30 cellular contexts compared by ENCODE assay signal in genomic region chr4:206054-206453, GRCh38.
DNase-seq lines count a peak whose midpoint lies in the region; ATAC-seq, FAIRE-seq and TF ChIP-seq lines count a peak whose summit lies in the region.
"Had no signal": no experiment of that assay in that cellular context is flagged by ENCODE, and none has a peak within 500 bp of the region (broad histone marks: within the 10 kb centered on the region; RNA-seq: fewer than 3 reads in every experiment).

No MANE protein-coding gene starts in this region.

- TF ChIP-seq POLR2A in K562 (conservative IDR thresholded peaks at IDR 0.05) (no peak), GM12892 (IDR thresholded peaks at IDR 0.05; ENCODE audit: low read depth, low read length) (no peak)

- CTCF ChIA-PET in K562 (lab: Yijun Ruan, JAX; ENCODE audit: low intra/inter-chr PET ratio), result no interaction called here
- CTCF ChIA-PET in PC-3 (lab: Charles Lee), result no interaction called here

- no peak for TF ChIP-seq EP300 in K562 (IDR thresholded peaks at IDR 0.05; ENCODE audit: low read length)

- peak; percentile 52 for FAIRE-seq in K562 (lab: Jason Lieb, UNC)
- no peak for FAIRE-seq in GM12892 (lab: Jason Lieb, UNC)
- FAIRE-seq: A549, GM18507 had no signal

- H3K27ac Mint-ChIP-seq in CD4-positive, CD25-positive, alpha-beta regulatory T cell, result peak overlapping the region in 2 of 3 donors; percentile 1 to 45
- H3K27ac Mint-ChIP-seq in H9, result no peak overlapping the region
- peak overlapping the region in 4 of 6 donors; percentile 6 to 52 (median 39) for H3K27ac Mint-ChIP-seq in immature natural killer cell
- H3K27ac Mint-ChIP-seq: CD4-positive, alpha-beta memory T cell; GM23338 had no signal

- H3K27ac ChIP-seq in CD4-positive, CD25-positive, alpha-beta regulatory T cell (ENCODE audit: insufficient read depth, low read length, poor library complexity, severe bottlenecking), result no peak overlapping the region
- no peak overlapping the region for H3K27ac ChIP-seq in H9 (ENCODE audit: insufficient read length, low read depth, low read length)
- H3K27ac ChIP-seq in K562 (ENCODE audit: extremely low read depth, low read depth, low read length), result no peak overlapping the region
- H3K27ac ChIP-seq in PC-3 (ENCODE audit: low read length), result no peak overlapping the region
- H3K27ac ChIP-seq: A549; BLaER1 treated with 17β-estradiol and CSF1 and Interleukin-3, amounts not matched to agents 10 nM and 100 nM; PC-9; SJSA1 had no signal

- peaks cover 6 to 60% (median 22%) of the 10 kb centered on the region in 7 donors for H3K9me3 Mint-ChIP-seq in CD4-positive, CD25-positive, alpha-beta regulatory T cell
- H3K9me3 Mint-ChIP-seq in H9 (peaks cover 75 to 84% of the 10 kb centered on the region in 2 experiments), immature natural killer cell (peaks cover 10 to 18% (median 14%) of the 10 kb centered on the region in 6 donors)

- H2BK5ac ChIP-seq in H9 (ENCODE audit: insufficient read length, low read length), result no peak overlapping the region

- no peak overlapping the region for H2BK20ac ChIP-seq in H9 (ENCODE audit: low read depth, low read length, poor library complexity, severe bottlenecking)

- peak overlapping the region in 1 of 4 donors; percentile 72 for H3K4me3 Mint-ChIP-seq in CD4-positive, CD25-positive, alpha-beta regulatory T cell
- no peak overlapping the region; a peak in 1 of 5 replicates for H3K4me3 Mint-ChIP-seq in H9
- H3K4me3 Mint-ChIP-seq in immature natural killer cell, result peak overlapping the region in 1 of 5 donors; percentile 48
- H3K4me3 Mint-ChIP-seq: GM23338 had no signal

- no peak overlapping the region for H3K4ac ChIP-seq in H9 (ENCODE audit: low read depth, low read length)

- H3K9me3 ChIP-seq in CD4-positive, CD25-positive, alpha-beta regulatory T cell (ENCODE audit: control insufficient read depth in 2 of 2, low read length in 2 of 2), result peaks cover 38 to 69% of the 10 kb centered on the region in 2 experiments
- peaks cover 62% of the 10 kb centered on the region for H3K9me3 ChIP-seq in H9 (ENCODE audit: control insufficient read depth, low read depth, low read length)
- H3K9me3 ChIP-seq in K562 (replicated peaks; ENCODE audit: control insufficient read depth, insufficient read depth, low read depth, low read length), result peaks cover 4% of the 10 kb centered on the region
- no peaks in the 10 kb centered on the region for H3K9me3 ChIP-seq in PC-3 (ENCODE audit: low read length)
- H3K9me3 ChIP-seq: A549, SJSA1 had no signal

- H3K4me3 ChIP-seq in CD4-positive, CD25-positive, alpha-beta regulatory T cell (ENCODE audit: low read depth, low read length), result no peak overlapping the region
- no peak overlapping the region for H3K4me3 ChIP-seq in K562
- H3K4me3 ChIP-seq in PC-3 (ENCODE audit: low read length), result no peak overlapping the region
- H3K4me3 ChIP-seq: A549, GM23338, PC-9, SJSA1 had no signal

- H3K27me3 Mint-ChIP-seq in CD4-positive, CD25-positive, alpha-beta regulatory T cell, result no peaks in the 10 kb centered on the region
- H3K27me3 Mint-ChIP-seq in H9 (ENCODE audit: low read depth) (peaks cover 2% of the 10 kb centered on the region; the same call in 1 of the 2 replicates), immature natural killer cell (ENCODE audit: low read depth in 3 of 3) (peaks cover 0 to 2% (median 0%) of the 10 kb centered on the region in 3 donors)

- WGBS in H9 (ENCODE audit: extremely low coverage, insufficient read length, low lambda C conversion rate), result no CpG with 5 or more reads among the region's 4 CpGs
- 0% methylated on average over 3 of the region's 4 CpGs for WGBS in K562 (ENCODE audit: insufficient coverage, low coverage, missing lambda C conversion rate)

- no peak overlapping the region for H3K56ac ChIP-seq in H9 (ENCODE audit: insufficient read length, low read depth, low read length)

- H4K5ac ChIP-seq in H9 (ENCODE audit: insufficient read length, low read depth, low read length), result peak overlapping the region; percentile 49

- no peaks in the 10 kb centered on the region for H3K9me2 ChIP-seq in PC-3 (replicated peaks; ENCODE audit: low read length)

- peaks cover 28% of the 10 kb centered on the region for H3K36me3 Mint-ChIP-seq in CD4-positive, CD25-positive, alpha-beta regulatory T cell
- H3K36me3 Mint-ChIP-seq in H9 (ENCODE audit: insufficient read depth in 1 of 3, low read depth in 3 of 3) (peaks cover 37 to 67% (median 44%) of the 10 kb centered on the region in 3 experiments), immature natural killer cell (peaks cover 11 to 31% (median 24%) of the 10 kb centered on the region in 3 donors)

- no peak for TF ChIP-seq RAD21 in K562 (CRISPR knock-in tag; conservative IDR thresholded peaks at IDR 0.05 in 1 of 2, IDR thresholded peaks at IDR 0.05 in 1 of 2)

- peaks cover 0 to 26% (median 7%) of the 10 kb centered on the region in 4 donors for H3K4me1 Mint-ChIP-seq in CD4-positive, CD25-positive, alpha-beta regulatory T cell
- no peaks in the 10 kb centered on the region; a peak in 1 of 4 replicates for H3K4me1 Mint-ChIP-seq in H9
- peaks cover 44 to 46% of the 10 kb centered on the region in 2 donors for H3K4me1 Mint-ChIP-seq in immature natural killer cell

- H2BK120ac ChIP-seq in H9 (ENCODE audit: low read depth, low read length, poor library complexity, severe bottlenecking), result no peak overlapping the region

- no peaks in the 10 kb centered on the region for H3K36me3 ChIP-seq in CD4-positive, CD25-positive, alpha-beta regulatory T cell (ENCODE audit: control insufficient read depth, insufficient read depth, low read length)
- H3K36me3 ChIP-seq in K562 (ENCODE audit: control insufficient read depth, insufficient read depth, low read length) (no peaks in the 10 kb centered on the region), PC-3 (ENCODE audit: low read depth, low read length) (no peaks in the 10 kb centered on the region)
- H3K36me3 ChIP-seq: SJSA1 had no signal

- no peak overlapping the region for H2BK15ac ChIP-seq in H9 (ENCODE audit: low read depth, low read length)

- ATAC-seq in CD4-positive, CD25-positive, alpha-beta regulatory T cell (ENCODE audit: low read depth in 2 of 2), result no peak
- ATAC-seq in K562 (no peak), PC-3 (no peak), GM19328 (IDR thresholded peaks at IDR 0.05; ENCODE audit: unreplicated experiment) (no peak)
- ATAC-seq: A549, GM23338, HCT116 had no signal

- H3T11ph ChIP-seq in H9 (ENCODE audit: low read length), result no peak overlapping the region

- H3K9me1 ChIP-seq in K562 (ENCODE audit: control insufficient read depth, insufficient read depth, low read length), result no peaks in the 10 kb centered on the region

- no peak overlapping the region for H4K8ac ChIP-seq in H9 (replicated peaks; ENCODE audit: insufficient read length, low read depth, low read length)

- H2AFZ ChIP-seq in H9 (ENCODE audit: low read length) (no peak overlapping the region), K562 (ENCODE audit: low read depth, low read length) (no peak overlapping the region), PC-3 (ENCODE audit: low read length) (no peak overlapping the region)
- H2AFZ ChIP-seq: GM23338, PC-9 had no signal

- no peaks in the 10 kb centered on the region for H3F3A ChIP-seq in PC-3 (ENCODE audit: low read length, unreplicated experiment)

- peaks cover 3% of the 10 kb centered on the region for H3K23me2 ChIP-seq in H9 (ENCODE audit: insufficient read length, low read depth, low read length, poor library complexity, severe bottlenecking)

- POLR2A ChIA-PET in K562 (lab: Yijun Ruan, JAX), result no interaction called here
- POLR2A ChIA-PET in PC-3 (lab: Charles Lee; ENCODE audit: unreplicated experiment), result no interaction called here

- TF ChIP-seq CTCF in H9 (conservative IDR thresholded peaks at IDR 0.05) (no peak), K562 (IDR thresholded peaks at IDR 0.05 in 2 of 3, conservative IDR thresholded peaks at IDR 0.05 in 1 of 3; ENCODE audit: insufficient read depth in 2 of 3, low read depth in 1 of 3, low read length in 3 of 3) (no peak), PC-3 (conservative IDR thresholded peaks at IDR 0.05; ENCODE audit: low read depth, low read length) (no peak)

- no peak overlapping the region for H3K4me2 ChIP-seq in H9 (ENCODE audit: insufficient read depth, insufficient read length, low read length)
- H3K4me2 ChIP-seq in K562 (ENCODE audit: insufficient read depth, low read length), result no peak overlapping the region
- H3K4me2 ChIP-seq in PC-3 (ENCODE audit: low read length), result no peak overlapping the region
- H3K4me2 ChIP-seq: A549; BLaER1 treated with 17β-estradiol and CSF1 and Interleukin-3, amounts not matched to agents 10 nM and 100 nM; GM23338; PC-9 had no signal

- H3K23ac ChIP-seq in H9 (ENCODE audit: insufficient read length, low read depth, low read length), result no peak overlapping the region

- H3K27me3 ChIP-seq in CD4-positive, CD25-positive, alpha-beta regulatory T cell (ENCODE audit: control insufficient read depth, insufficient read depth, low read length), result no peaks in the 10 kb centered on the region
- H3K27me3 ChIP-seq in H9 (ENCODE audit: insufficient read depth, low read length) (no peaks in the 10 kb centered on the region), K562 (ENCODE audit: control insufficient read depth in 2 of 2, insufficient read depth in 2 of 2, low read length in 2 of 2) (no peaks in the 10 kb centered on the region), PC-3 (ENCODE audit: low read length) (no peaks in the 10 kb centered on the region)
- H3K27me3 ChIP-seq: BLaER1 treated with 17β-estradiol and CSF1 and Interleukin-3, amounts not matched to agents 10 nM and 100 nM; SJSA1 had no signal

- H3K79me2 ChIP-seq in H9 (ENCODE audit: insufficient read depth, low read length) (no peaks in the 10 kb centered on the region), K562 (ENCODE audit: control insufficient read depth, insufficient read depth, low read length) (no peaks in the 10 kb centered on the region), PC-3 (ENCODE audit: low read length) (no peaks in the 10 kb centered on the region)

- in situ Hi-C loops in K562 (cut with MboI), result no loop called here

- H4K20me1 ChIP-seq in H9 (ENCODE audit: control insufficient read depth, insufficient read depth, insufficient read length) (no peaks in the 10 kb centered on the region), K562 (replicated peaks; ENCODE audit: control insufficient read depth, insufficient read depth, low read length) (no peaks in the 10 kb centered on the region), PC-3 (ENCODE audit: low read length) (no peaks in the 10 kb centered on the region)
- H4K20me1 ChIP-seq: BLaER1 treated with 17β-estradiol and CSF1 and Interleukin-3, amounts not matched to agents 10 nM and 100 nM had no signal

- H4K91ac ChIP-seq in H9 (ENCODE audit: insufficient read length, low read depth, low read length), result no peak overlapping the region

- no peak overlapping the region for H2BK12ac ChIP-seq in H9 (ENCODE audit: insufficient read length, low read depth, low read length)

- H3K79me1 ChIP-seq in H9 (ENCODE audit: insufficient read depth, low read depth, low read length, poor library complexity, severe bottlenecking), result no peaks in the 10 kb centered on the region

- no peak for DNase-seq in CD4-positive, CD25-positive, alpha-beta regulatory T cell
- DNase-seq in H9 (no peak), K562 (ENCODE audit: extremely low read depth in 1 of 4, low spot score in 3 of 4) (no peak), immature natural killer cell (no peak), T-helper 1 cell (no peak), PC-3 (no peak), GM12892 (ENCODE audit: insufficient read length) (no peak)
- DNase-seq: AML-193; CD4-positive, alpha-beta memory T cell; COR-L47; DMS79; GF-D8; KBM-7; MV-4-11; NCI-H1105; NCI-H1436 treated with DMSO at 0.1 percent for 48 hours; NCI-H187 treated with DMSO at 0.1 percent for 48 hours; NCI-H446; NCI-H524 treated with DMSO at 0.1 percent for 48 hours; NCI-H774; PC-9; Right ventricle myocardium superior; RPMI8226 had no signal

- BruUV-seq in K562 (replicated peaks; lab: Mats Ljungman, UMichigan) (no TSS peak), PC-3 (replicated peaks; lab: Mats Ljungman, UMichigan) (no TSS peak)

- no peak overlapping the region for H3K14ac ChIP-seq in H9 (ENCODE audit: insufficient read depth, low read length)

- H2AK5ac ChIP-seq in H9 (ENCODE audit: insufficient read length, low read length), result no peak overlapping the region

- intact Hi-C loops in K562 (cut with micrococcal nuclease), result no loop called here
- intact Hi-C loops in PC-3 (cut with micrococcal nuclease), result no loop called here

- no peak overlapping the region for H3K9ac ChIP-seq in H9 (ENCODE audit: extremely low read depth, insufficient read length, low read length)
- no peak overlapping the region for H3K9ac ChIP-seq in K562 (ENCODE audit: insufficient read depth in 1 of 2, low read depth in 2 of 2, low read length in 2 of 2)
- H3K9ac ChIP-seq in PC-3 (ENCODE audit: low read length), result no peak overlapping the region
- H3K9ac ChIP-seq: BLaER1 treated with 17β-estradiol and CSF1 and Interleukin-3, amounts not matched to agents 10 nM and 100 nM had no signal

- H3K18ac ChIP-seq in H9 (ENCODE audit: insufficient read length, low read depth, low read length), result no peak overlapping the region

- no peaks in the 10 kb centered on the region for H3K4me1 ChIP-seq in CD4-positive, CD25-positive, alpha-beta regulatory T cell (ENCODE audit: control insufficient read depth, insufficient read depth, low read length, poor library complexity, severe bottlenecking)
- H3K4me1 ChIP-seq in H9 (ENCODE audit: insufficient read depth, low read length) (no peaks in the 10 kb centered on the region), K562 (replicated peaks in 1 of 2; ENCODE audit: control insufficient read depth in 2 of 2, insufficient read depth in 2 of 2, low read length in 2 of 2) (no peaks in the 10 kb centered on the region; a peak in 1 of 5 replicates), PC-3 (ENCODE audit: insufficient read depth, low read length) (no peaks in the 10 kb centered on the region)
- H3K4me1 ChIP-seq: A549, SJSA1 had no signal

Comparison
In these comparisons a context has a peak if more than half of its experiments do, and no peak if none do; other contexts are left out.
1. H3K27ac Mint-ChIP-seq: peak in CD4-positive, CD25-positive, alpha-beta regulatory T cell (2 of 3) and immature natural killer cell (4 of 6); none in H9 (0 of 3).